In genomic region chrX:120560842-120561633, GRCh38 we compare ENCODE assay signal across 8 cellular contexts. TPM values are rescaled to one million over a fixed set of nuclear protein-coding genes. Genes with fewer than 3 reads are reported as not detected.
A peak's percentile ranks its signal among the peaks of the same experiment; 100 is the strongest.
DNase-seq lines count a peak whose midpoint lies in the region; ATAC-seq and TF ChIP-seq lines count a peak whose summit lies in the region.

CUL4B (minus strand) TSS chrX:120560962; CDS start chrX:120560638, 324 bp downstream.

- H3K4me1 ChIP-seq in liver (ENCODE audit: control insufficient read depth in 4 of 4, insufficient read depth in 4 of 4, low read length in 3 of 4), result peaks cover 6 to 24% (median 18%) of the 10 kb centered on the region in 4 donors

- H3K27ac ChIP-seq in C4-2B (peak within 1 kb of the TSS; percentile 97), liver (ENCODE audit: low read depth in 1 of 2, low read length in 2 of 2) (peak within 1 kb of the TSS; percentile 94 to 98)

- no peaks in the 10 kb centered on the region for H3K9me3 ChIP-seq in liver (ENCODE audit: control insufficient read depth in 4 of 4, low read length in 3 of 4)

- ATAC-seq in GM19395 (IDR thresholded peaks at IDR 0.05; ENCODE audit: unreplicated experiment), result peak; percentile 83
- ATAC-seq in HG03565 (IDR thresholded peaks at IDR 0.05; ENCODE audit: unreplicated experiment), result peak; percentile 64

- TF ChIP-seq CTCF in C4-2B (conservative IDR thresholded peaks at IDR 0.05) (no peak), liver (IDR thresholded peaks at IDR 0.05; ENCODE audit: low read depth, low read length, missing input control) (no peak)

- peak within 1 kb of the TSS; percentile 70 to 86 for H3K9ac ChIP-seq in liver (ENCODE audit: low read depth in 1 of 2, low read length in 2 of 2)

- DNase-seq in NCI-H774 (lab: John Stamatoyannopoulos, UW) (peak; percentile 95), dermis blood vessel endothelial cell (peak; percentile 95)
- peak; percentile 88 to 91 for DNase-seq in activated CD4-positive, alpha-beta T cell treated with anti-CD3 and anti-CD28 coated beads, Interleukin-2, amount 50 U/mL, for 48 hours
- DNase-seq in stimulated activated CD4-positive, alpha-beta T cell treated with anti-CD3 and anti-CD28 coated beads, Interleukin-4, amount 100 ng/mL, for 1 hour, result peak; percentile 87

- under 1% methylated on average over 52 of the region's 54 CpGs for WGBS in liver

- no peaks in the 10 kb centered on the region for H3K27me3 ChIP-seq in liver (ENCODE audit: control insufficient read depth in 4 of 4, insufficient read depth in 4 of 4, low read length in 3 of 4)

- TF ChIP-seq RAD21 in liver (IDR thresholded peaks at IDR 0.05), result no peak

- peaks cover 0 to 2% (median 0%) of the 10 kb centered on the region in 4 donors for H3K36me3 ChIP-seq in liver (ENCODE audit: control insufficient read depth in 4 of 4, insufficient read depth in 3 of 4, low read depth in 1 of 4, low read length in 3 of 4)

- peak within 1 kb of the TSS; percentile 75 to 83 (median 78) for H3K4me3 ChIP-seq in liver (ENCODE audit: low read depth in 1 of 3, low read length in 3 of 3)

TF ChIP-seq in liver, 16 proteins besides CTCF, POLR2A, EP300 and RAD21:
- TF ChIP-seq JUND (IDR thresholded peaks at IDR 0.05) (no peak), ATF3 (IDR thresholded peaks at IDR 0.05) (no peak), FOXA1 (IDR thresholded peaks at IDR 0.05) (no peak), EGR1 (IDR thresholded peaks at IDR 0.05; ENCODE audit: low read depth in 2 of 2) (no peak), NR2F2 (IDR thresholded peaks at IDR 0.05) (no peak), SP1 (IDR thresholded peaks at IDR 0.05) (peak; percentile 46), MAX (IDR thresholded peaks at IDR 0.05) (peak; percentile 18), YY1 (IDR thresholded peaks at IDR 0.05) (peak; percentile 93), RXRA (IDR thresholded peaks at IDR 0.05) (peak in 1 of 2 donors; percentile 33), HNF4G (IDR thresholded peaks at IDR 0.05) (no peak), TAF1 (conservative IDR thresholded peaks at IDR 0.05) (peak; percentile 30), GABPA (IDR thresholded peaks at IDR 0.05 in 1 of 2, conservative IDR thresholded peaks at IDR 0.05 in 1 of 2) (peak; percentile 60 to 85), FOXA2 (IDR thresholded peaks at IDR 0.05) (peak; percentile 39), HNF4A (conservative IDR thresholded peaks at IDR 0.05) (no peak)
- TF ChIP-seq, protein P1, sequence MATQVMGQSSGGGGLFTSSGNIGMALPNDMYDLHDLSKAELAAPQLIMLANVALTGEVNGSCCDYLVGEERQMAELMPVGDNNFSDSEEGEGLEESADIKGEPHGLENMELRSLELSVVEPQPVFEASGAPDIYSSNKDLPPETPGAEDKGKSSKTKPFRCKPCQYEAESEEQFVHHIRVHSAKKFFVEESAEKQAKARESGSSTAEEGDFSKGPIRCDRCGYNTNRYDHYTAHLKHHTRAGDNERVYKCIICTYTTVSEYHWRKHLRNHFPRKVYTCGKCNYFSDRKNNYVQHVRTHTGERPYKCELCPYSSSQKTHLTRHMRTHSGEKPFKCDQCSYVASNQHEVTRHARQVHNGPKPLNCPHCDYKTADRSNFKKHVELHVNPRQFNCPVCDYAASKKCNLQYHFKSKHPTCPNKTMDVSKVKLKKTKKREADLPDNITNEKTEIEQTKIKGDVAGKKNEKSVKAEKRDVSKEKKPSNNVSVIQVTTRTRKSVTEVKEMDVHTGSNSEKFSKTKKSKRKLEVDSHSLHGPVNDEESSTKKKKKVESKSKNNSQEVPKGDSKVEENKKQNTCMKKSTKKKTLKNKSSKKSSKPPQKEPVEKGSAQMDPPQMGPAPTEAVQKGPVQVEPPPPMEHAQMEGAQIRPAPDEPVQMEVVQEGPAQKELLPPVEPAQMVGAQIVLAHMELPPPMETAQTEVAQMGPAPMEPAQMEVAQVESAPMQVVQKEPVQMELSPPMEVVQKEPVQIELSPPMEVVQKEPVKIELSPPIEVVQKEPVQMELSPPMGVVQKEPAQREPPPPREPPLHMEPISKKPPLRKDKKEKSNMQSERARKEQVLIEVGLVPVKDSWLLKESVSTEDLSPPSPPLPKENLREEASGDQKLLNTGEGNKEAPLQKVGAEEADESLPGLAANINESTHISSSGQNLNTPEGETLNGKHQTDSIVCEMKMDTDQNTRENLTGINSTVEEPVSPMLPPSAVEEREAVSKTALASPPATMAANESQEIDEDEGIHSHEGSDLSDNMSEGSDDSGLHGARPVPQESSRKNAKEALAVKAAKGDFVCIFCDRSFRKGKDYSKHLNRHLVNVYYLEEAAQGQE (IDR thresholded peaks at IDR 0.05), result no peak
- TF ChIP-seq, protein P2, sequence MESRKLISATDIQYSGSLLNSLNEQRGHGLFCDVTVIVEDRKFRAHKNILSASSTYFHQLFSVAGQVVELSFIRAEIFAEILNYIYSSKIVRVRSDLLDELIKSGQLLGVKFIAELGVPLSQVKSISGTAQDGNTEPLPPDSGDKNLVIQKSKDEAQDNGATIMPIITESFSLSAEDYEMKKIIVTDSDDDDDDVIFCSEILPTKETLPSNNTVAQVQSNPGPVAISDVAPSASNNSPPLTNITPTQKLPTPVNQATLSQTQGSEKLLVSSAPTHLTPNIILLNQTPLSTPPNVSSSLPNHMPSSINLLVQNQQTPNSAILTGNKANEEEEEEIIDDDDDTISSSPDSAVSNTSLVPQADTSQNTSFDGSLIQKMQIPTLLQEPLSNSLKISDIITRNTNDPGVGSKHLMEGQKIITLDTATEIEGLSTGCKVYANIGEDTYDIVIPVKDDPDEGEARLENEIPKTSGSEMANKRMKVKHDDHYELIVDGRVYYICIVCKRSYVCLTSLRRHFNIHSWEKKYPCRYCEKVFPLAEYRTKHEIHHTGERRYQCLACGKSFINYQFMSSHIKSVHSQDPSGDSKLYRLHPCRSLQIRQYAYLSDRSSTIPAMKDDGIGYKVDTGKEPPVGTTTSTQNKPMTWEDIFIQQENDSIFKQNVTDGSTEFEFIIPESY (IDR thresholded peaks at IDR 0.05), result no peak

RNA-seq across cellular contexts. Expression of gene CUL4B, which starts in this region (rescaled TPM):
- total RNA-seq in dermis blood vessel endothelial cell (39.3 and 92.6 TPM in 2 replicates), liver (10 to 100 TPM; 17.5 to 24.9 TPM)
- 1 to 10 TPM; 6.0 to 7.9 TPM for polyA plus RNA-seq in liver

Comparison
In these comparisons a context has a peak if more than half of its experiments do, and no peak if none do; other contexts are left out.
1. Peak in every context shown above with its lines: DNase-seq, ATAC-seq, H3K4me3 ChIP-seq and H3K27ac ChIP-seq.